In genomic region chr12:125776212-125776611, GRCh38 we compare ENCODE assay signal across 1 cellular context.
"Had no signal": no experiment of that assay in that cellular context is flagged by ENCODE, and none has a peak within 500 bp of the region (broad histone marks: within the 10 kb centered on the region; RNA-seq: fewer than 3 reads in every experiment).

No MANE protein-coding gene starts in this region.

- ATAC-seq: GM12878 had no signal

- H3K4me3 ChIP-seq: GM12878 had no signal
